24 cellular contexts compared by ENCODE assay signal in genomic region chr7:133945497-133945896, GRCh38.
"Had no signal": no experiment of that assay in that cellular context is flagged by ENCODE, and none has a peak within 500 bp of the region (broad histone marks: within the 10 kb centered on the region; RNA-seq: fewer than 3 reads in every experiment).

No MANE protein-coding gene starts in this region.

- H3K9me3 Mint-ChIP-seq: activated CD4-positive, alpha-beta memory T cell treated with anti-CD3 and anti-CD28 coated beads for 36 hours; activated naive CD4-positive, alpha-beta T cell treated with anti-CD3 and anti-CD28 coated beads for 36 hours; activated naive CD8-positive, alpha-beta T cell treated with anti-CD3 and anti-CD28 coated beads, Interleukin-2, amount 10 ng/mL, durations not matched to agents 7 days and 5 days; stimulated activated naive B cell treated with anti-CD40 and anti-IgM and Interleukin-4, amounts not matched to agents 10 μg/mL and 1 μg/mL and 100 μg/mL, for 72 hours; type B pancreatic cell; WTC11 had no signal

- H3K36me3 ChIP-seq: cardiac muscle cell, left ventricle myocardium inferior, sigmoid colon, vagina had no signal

- ATAC-seq: activated CD4-positive, alpha-beta T cell treated with anti-CD3 and anti-CD28 coated beads for 36 hours; gastrocnemius medialis; naive thymus-derived CD8-positive, alpha-beta T cell; stimulated activated naive B cell treated with anti-CD40 and anti-IgM and Interleukin-4, amounts not matched to agents 10 μg/mL and 1 μg/mL and 100 μg/mL, for 72 hours; WTC11 had no signal

- H3K27ac Mint-ChIP-seq: activated CD4-positive, alpha-beta memory T cell treated with anti-CD3 and anti-CD28 coated beads for 36 hours; activated CD4-positive, alpha-beta T cell treated with anti-CD3 and anti-CD28 coated beads for 36 hours; activated naive CD4-positive, alpha-beta T cell treated with anti-CD3 and anti-CD28 coated beads for 36 hours; activated naive CD8-positive, alpha-beta T cell treated with anti-CD3 and anti-CD28 coated beads, Interleukin-2, amount 10 ng/mL, durations not matched to agents 7 days and 5 days; mesothelial cell of epicardium; naive thymus-derived CD8-positive, alpha-beta T cell; stimulated activated naive B cell treated with anti-CD40 and anti-IgM and Interleukin-4, amounts not matched to agents 10 μg/mL and 1 μg/mL and 100 μg/mL, for 72 hours; type B pancreatic cell; WTC11 had no signal

- H3K4me3 Mint-ChIP-seq: activated CD4-positive, alpha-beta memory T cell treated with anti-CD3 and anti-CD28 coated beads for 36 hours; activated CD4-positive, alpha-beta T cell treated with anti-CD3 and anti-CD28 coated beads for 36 hours; activated naive CD4-positive, alpha-beta T cell treated with anti-CD3 and anti-CD28 coated beads for 36 hours; activated naive CD8-positive, alpha-beta T cell treated with anti-CD3 and anti-CD28 coated beads, Interleukin-2, amount 10 ng/mL, durations not matched to agents 7 days and 5 days; mesothelial cell of epicardium; naive thymus-derived CD8-positive, alpha-beta T cell; stimulated activated naive B cell treated with anti-CD40 and anti-IgM and Interleukin-4, amounts not matched to agents 10 μg/mL and 1 μg/mL and 100 μg/mL, for 72 hours; type B pancreatic cell; WTC11 had no signal

- H3K27ac ChIP-seq: cardiac muscle cell, gastrocnemius medialis, left ventricle myocardium inferior, sigmoid colon, vagina had no signal

- H3K36me3 Mint-ChIP-seq: WTC11 had no signal

- H3K4me1 Mint-ChIP-seq: activated CD4-positive, alpha-beta T cell treated with anti-CD3 and anti-CD28 coated beads for 36 hours; activated naive CD8-positive, alpha-beta T cell treated with anti-CD3 and anti-CD28 coated beads, Interleukin-2, amount 10 ng/mL, durations not matched to agents 7 days and 5 days; stimulated activated naive B cell treated with anti-CD40 and anti-IgM and Interleukin-4, amounts not matched to agents 10 μg/mL and 1 μg/mL and 100 μg/mL, for 72 hours had no signal

- H3K4me1 ChIP-seq: gastrocnemius medialis, left ventricle myocardium inferior, sigmoid colon, vagina had no signal

- H3K27me3 ChIP-seq: cardiac muscle cell, gastrocnemius medialis, sigmoid colon, vagina had no signal

- DNase-seq: activated CD4-positive, alpha-beta memory T cell treated with anti-CD3 and anti-CD28 coated beads for 36 hours; activated CD4-positive, alpha-beta T cell treated with anti-CD3 and anti-CD28 coated beads for 36 hours; activated effector memory CD4-positive, alpha-beta T cell treated with Interleukin-2 at 50 U/mL for 16 hours; activated naive CD4-positive, alpha-beta T cell treated with anti-CD3 and anti-CD28 coated beads for 36 hours; activated naive CD8-positive, alpha-beta T cell treated with anti-CD3 and anti-CD28 coated beads, Interleukin-2, amount 10 ng/mL, durations not matched to agents 7 days and 5 days; activated T-cell treated with anti-CD3 and anti-CD28 coated beads, Interleukin-2, amount 50 U/mL, for 48 hours; amygdala; dermis blood vessel endothelial cell; effector CD8-positive, alpha-beta T cell; gastrocnemius medialis; hippocampal formation; left ventricle myocardium inferior; mammary epithelial cell; naive thymus-derived CD8-positive, alpha-beta T cell; sigmoid colon; stimulated activated CD4-positive, alpha-beta T cell treated with anti-CD3 and anti-CD28 coated beads, Interleukin-2, amount 100 ng/mL, for 48 hours; stimulated activated CD8-positive, alpha-beta memory T cell treated with anti-CD3 and anti-CD28 coated beads, Interleukin-4, amount 100 ng/mL, for 48 hours; stimulated activated naive B cell treated with anti-CD40 and anti-IgM and Interleukin-4, amounts not matched to agents 10 μg/mL and 1 μg/mL and 100 μg/mL, for 72 hours; T1000 had no signal

- H3K4me3 ChIP-seq: cardiac muscle cell, gastrocnemius medialis, left ventricle myocardium inferior, sigmoid colon, vagina had no signal

- H3K27me3 Mint-ChIP-seq: activated CD4-positive, alpha-beta memory T cell treated with anti-CD3 and anti-CD28 coated beads for 36 hours; activated CD4-positive, alpha-beta T cell treated with anti-CD3 and anti-CD28 coated beads for 36 hours; activated naive CD8-positive, alpha-beta T cell treated with anti-CD3 and anti-CD28 coated beads, Interleukin-2, amount 10 ng/mL, durations not matched to agents 7 days and 5 days; naive thymus-derived CD8-positive, alpha-beta T cell; stimulated activated naive B cell treated with anti-CD40 and anti-IgM and Interleukin-4, amounts not matched to agents 10 μg/mL and 1 μg/mL and 100 μg/mL, for 72 hours; type B pancreatic cell had no signal

- H3K9me3 ChIP-seq: gastrocnemius medialis, left ventricle myocardium inferior, sigmoid colon, vagina had no signal
